Comparison of ENCODE assay signal across 21 cellular contexts in genomic region chr17:82941021-82942001, GRCh38.
DNase-seq lines count a peak whose midpoint lies in the region; ATAC-seq, FAIRE-seq and TF ChIP-seq lines count a peak whose summit lies in the region.
"Had no signal": no experiment of that assay in that cellular context is flagged by ENCODE, and none has a peak within 500 bp of the region (broad histone marks: within the 10 kb centered on the region; RNA-seq: fewer than 3 reads in every experiment).

No MANE protein-coding gene starts in this region.

- peaks cover 47% of the 10 kb centered on the region for H3K36me3 Mint-ChIP-seq in activated naive CD8-positive, alpha-beta T cell treated with anti-CD3 and anti-CD28 coated beads, Interleukin-2, amount 10 ng/mL, durations not matched to agents 7 days and 5 days
- H3K36me3 Mint-ChIP-seq in activated naive CD8-positive, alpha-beta T cell treated with anti-CD3 and anti-CD28 coated beads for 36 hours, result peaks cover 45% of the 10 kb centered on the region

- H3K9me3 Mint-ChIP-seq in activated naive CD8-positive, alpha-beta T cell treated with anti-CD3 and anti-CD28 coated beads, Interleukin-2, amount 10 ng/mL, durations not matched to agents 7 days and 5 days, result peaks cover 21% of the 10 kb centered on the region
- peaks cover 25% of the 10 kb centered on the region for H3K9me3 Mint-ChIP-seq in activated naive CD8-positive, alpha-beta T cell treated with anti-CD3 and anti-CD28 coated beads for 36 hours

- H3K4me1 Mint-ChIP-seq in activated naive CD8-positive, alpha-beta T cell treated with anti-CD3 and anti-CD28 coated beads, Interleukin-2, amount 10 ng/mL, durations not matched to agents 7 days and 5 days, result no peaks in the 10 kb centered on the region
- no peaks in the 10 kb centered on the region for H3K4me1 Mint-ChIP-seq in activated naive CD8-positive, alpha-beta T cell treated with anti-CD3 and anti-CD28 coated beads for 36 hours
- H3K4me1 Mint-ChIP-seq: activated B cell treated with CpG ODN at 0.5 μM for 24 hours, memory B cell had no signal

- TF ChIP-seq CTCF in dorsolateral prefrontal cortex (IDR thresholded peaks at IDR 0.05 in 54 of 56, conservative IDR thresholded peaks at IDR 0.05 in 2 of 56; ENCODE audit: low read depth in 1 of 56, partially characterized antibody in 56 of 56) (no peak), omental fat pad (IDR thresholded peaks at IDR 0.05) (no peak), upper lobe of right lung (IDR thresholded peaks at IDR 0.05) (no peak)

- no peak overlapping the region for H3K27ac ChIP-seq in dorsolateral prefrontal cortex
- H3K27ac ChIP-seq in upper lobe of right lung, result no peak overlapping the region
- H3K27ac ChIP-seq: ascending aorta had no signal

- peaks cover 50% of the 10 kb centered on the region for H3K36me3 ChIP-seq in upper lobe of right lung

- peaks cover 11% of the 10 kb centered on the region for H3K9me3 ChIP-seq in upper lobe of right lung

- H3K4me1 ChIP-seq in upper lobe of right lung, result no peaks in the 10 kb centered on the region
- H3K4me1 ChIP-seq: ascending aorta had no signal

- H3K27me3 ChIP-seq in dorsolateral prefrontal cortex, result no peaks in the 10 kb centered on the region
- no peaks in the 10 kb centered on the region for H3K27me3 ChIP-seq in upper lobe of right lung
- H3K27me3 ChIP-seq: ascending aorta had no signal

- H3K27me3 Mint-ChIP-seq in activated naive CD8-positive, alpha-beta T cell treated with anti-CD3 and anti-CD28 coated beads, Interleukin-2, amount 10 ng/mL, durations not matched to agents 7 days and 5 days, result no peaks in the 10 kb centered on the region
- H3K27me3 Mint-ChIP-seq in activated naive CD8-positive, alpha-beta T cell treated with anti-CD3 and anti-CD28 coated beads for 36 hours, result no peaks in the 10 kb centered on the region
- H3K27me3 Mint-ChIP-seq: activated B cell treated with CpG ODN at 0.5 μM for 24 hours; activated CD4-positive, alpha-beta memory T cell treated with anti-CD3 and anti-CD28 coated beads for 36 hours; memory B cell had no signal

- DNase-seq in activated naive CD8-positive, alpha-beta T cell treated with anti-CD3 and anti-CD28 coated beads, Interleukin-2, amount 10 ng/mL, durations not matched to agents 7 days and 5 days, result peak; percentile 26
- DNase-seq in activated naive CD8-positive, alpha-beta T cell treated with anti-CD3 and anti-CD28 coated beads for 36 hours, result no peak
- DNase-seq in dorsolateral prefrontal cortex, result peak in 6 of 10 donors; percentile 13 to 37 (median 30)
- peak; percentile 16 for DNase-seq in omental fat pad (ENCODE audit: low spot score)
- peak; percentile 65 for DNase-seq in upper lobe of right lung
- DNase-seq in GM12892 (ENCODE audit: insufficient read length), result no peak
- DNase-seq: ACHN; activated B cell treated with CpG ODN at 0.5 μM for 24 hours; activated CD4-positive, alpha-beta memory T cell treated with anti-CD3 and anti-CD28 coated beads for 36 hours; activated naive CD4-positive, alpha-beta T cell; DMS79; GOT3; NCI-H1417; NCI-H2081 treated with DMSO at 0.1 percent for 48 hours; OCI-M1; SHP77 treated with DMSO at 0.1 percent for 48 hours; stimulated activated CD4-positive, alpha-beta T cell treated with anti-CD3 and anti-CD28 coated beads, Interleukin-15, amount 100 ng/mL, for 24 hours had no signal

- FAIRE-seq in GM12892 (lab: Jason Lieb, UNC), result no peak
- FAIRE-seq: keratinocyte had no signal

- no peak for ATAC-seq in activated naive CD8-positive, alpha-beta T cell treated with anti-CD3 and anti-CD28 coated beads, Interleukin-2, amount 10 ng/mL, durations not matched to agents 7 days and 5 days (ENCODE audit: low read depth)
- ATAC-seq in omental fat pad (ENCODE audit: low FRiP score) (no peak), upper lobe of right lung (no peak), HG03442 (IDR thresholded peaks at IDR 0.05; ENCODE audit: unreplicated experiment) (no peak)

- H3K27ac Mint-ChIP-seq in activated naive CD8-positive, alpha-beta T cell treated with anti-CD3 and anti-CD28 coated beads, Interleukin-2, amount 10 ng/mL, durations not matched to agents 7 days and 5 days, result no peak overlapping the region
- H3K27ac Mint-ChIP-seq in activated naive CD8-positive, alpha-beta T cell treated with anti-CD3 and anti-CD28 coated beads for 36 hours, result no peak overlapping the region
- H3K27ac Mint-ChIP-seq: activated B cell treated with CpG ODN at 0.5 μM for 24 hours; activated CD4-positive, alpha-beta memory T cell treated with anti-CD3 and anti-CD28 coated beads for 36 hours; memory B cell had no signal

- no peak overlapping the region for H3K4me3 Mint-ChIP-seq in activated naive CD8-positive, alpha-beta T cell treated with anti-CD3 and anti-CD28 coated beads, Interleukin-2, amount 10 ng/mL, durations not matched to agents 7 days and 5 days
- H3K4me3 Mint-ChIP-seq in activated naive CD8-positive, alpha-beta T cell treated with anti-CD3 and anti-CD28 coated beads for 36 hours, result no peak overlapping the region
- H3K4me3 Mint-ChIP-seq: activated B cell treated with CpG ODN at 0.5 μM for 24 hours; activated CD4-positive, alpha-beta memory T cell treated with anti-CD3 and anti-CD28 coated beads for 36 hours; memory B cell had no signal

- POLR2A ChIA-PET in activated naive CD8-positive, alpha-beta T cell treated with anti-CD3 and anti-CD28 coated beads, Interleukin-2, amount 10 ng/mL, durations not matched to agents 7 days and 5 days (lab: Charles Lee), result no interaction called here

- intact Hi-C loops in dorsolateral prefrontal cortex (cut with DNase I) (no loop called here), upper lobe of right lung (cut with DNase I) (no loop called here)

- H3K4me3 ChIP-seq in dorsolateral prefrontal cortex (no peak overlapping the region), upper lobe of right lung (no peak overlapping the region)
- H3K4me3 ChIP-seq: ascending aorta had no signal

- TF ChIP-seq POLR2A in GM12892 (IDR thresholded peaks at IDR 0.05; ENCODE audit: low read depth, low read length), result no peak

Comparison
In these comparisons a context has a peak if more than half of its experiments do, and no peak if none do; other contexts are left out.
1. DNase-seq: peak in activated naive CD8-positive, alpha-beta T cell treated with anti-CD3 and anti-CD28 coated beads, Interleukin-2, amount 10 ng/mL, durations not matched to agents 7 days and 5 days (single experiment), dorsolateral prefrontal cortex (6 of 10), omental fat pad (single experiment) and upper lobe of right lung (single experiment); none in activated naive CD8-positive, alpha-beta T cell treated with anti-CD3 and anti-CD28 coated beads for 36 hours (single experiment) and GM12892 (single experiment).